In the genomic region with DNA sequence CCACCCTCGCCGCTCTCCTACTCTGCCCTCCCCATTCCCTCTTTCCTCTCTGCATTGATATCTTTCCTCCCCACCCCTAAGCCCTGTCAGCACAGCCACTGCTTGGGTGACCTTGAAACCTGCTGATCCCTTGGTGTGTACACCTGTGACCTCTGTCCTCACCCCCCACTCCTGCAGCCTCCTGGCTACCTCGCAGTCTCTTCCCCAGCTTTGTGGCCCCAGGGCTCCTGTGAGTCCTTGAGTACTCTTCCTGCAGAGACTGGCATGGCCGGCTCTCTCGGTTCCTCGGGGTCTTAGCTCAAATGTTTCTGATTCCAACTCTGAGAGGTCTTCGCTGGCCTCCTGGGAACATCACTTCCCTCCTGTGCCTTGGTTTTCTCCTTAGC, we compare ENCODE assay signal across 1 cellular context.
A peak's percentile ranks its signal among the peaks of the same experiment; 100 is the strongest.
TF ChIP-seq lines count a peak whose summit lies in the region.

No MANE protein-coding gene starts in this region.

TF ChIP-seq in HepG2, 621 proteins besides CTCF, POLR2A, EP300 and RAD21 (continued from another document):
- TF ChIP-seq, protein P1, sequence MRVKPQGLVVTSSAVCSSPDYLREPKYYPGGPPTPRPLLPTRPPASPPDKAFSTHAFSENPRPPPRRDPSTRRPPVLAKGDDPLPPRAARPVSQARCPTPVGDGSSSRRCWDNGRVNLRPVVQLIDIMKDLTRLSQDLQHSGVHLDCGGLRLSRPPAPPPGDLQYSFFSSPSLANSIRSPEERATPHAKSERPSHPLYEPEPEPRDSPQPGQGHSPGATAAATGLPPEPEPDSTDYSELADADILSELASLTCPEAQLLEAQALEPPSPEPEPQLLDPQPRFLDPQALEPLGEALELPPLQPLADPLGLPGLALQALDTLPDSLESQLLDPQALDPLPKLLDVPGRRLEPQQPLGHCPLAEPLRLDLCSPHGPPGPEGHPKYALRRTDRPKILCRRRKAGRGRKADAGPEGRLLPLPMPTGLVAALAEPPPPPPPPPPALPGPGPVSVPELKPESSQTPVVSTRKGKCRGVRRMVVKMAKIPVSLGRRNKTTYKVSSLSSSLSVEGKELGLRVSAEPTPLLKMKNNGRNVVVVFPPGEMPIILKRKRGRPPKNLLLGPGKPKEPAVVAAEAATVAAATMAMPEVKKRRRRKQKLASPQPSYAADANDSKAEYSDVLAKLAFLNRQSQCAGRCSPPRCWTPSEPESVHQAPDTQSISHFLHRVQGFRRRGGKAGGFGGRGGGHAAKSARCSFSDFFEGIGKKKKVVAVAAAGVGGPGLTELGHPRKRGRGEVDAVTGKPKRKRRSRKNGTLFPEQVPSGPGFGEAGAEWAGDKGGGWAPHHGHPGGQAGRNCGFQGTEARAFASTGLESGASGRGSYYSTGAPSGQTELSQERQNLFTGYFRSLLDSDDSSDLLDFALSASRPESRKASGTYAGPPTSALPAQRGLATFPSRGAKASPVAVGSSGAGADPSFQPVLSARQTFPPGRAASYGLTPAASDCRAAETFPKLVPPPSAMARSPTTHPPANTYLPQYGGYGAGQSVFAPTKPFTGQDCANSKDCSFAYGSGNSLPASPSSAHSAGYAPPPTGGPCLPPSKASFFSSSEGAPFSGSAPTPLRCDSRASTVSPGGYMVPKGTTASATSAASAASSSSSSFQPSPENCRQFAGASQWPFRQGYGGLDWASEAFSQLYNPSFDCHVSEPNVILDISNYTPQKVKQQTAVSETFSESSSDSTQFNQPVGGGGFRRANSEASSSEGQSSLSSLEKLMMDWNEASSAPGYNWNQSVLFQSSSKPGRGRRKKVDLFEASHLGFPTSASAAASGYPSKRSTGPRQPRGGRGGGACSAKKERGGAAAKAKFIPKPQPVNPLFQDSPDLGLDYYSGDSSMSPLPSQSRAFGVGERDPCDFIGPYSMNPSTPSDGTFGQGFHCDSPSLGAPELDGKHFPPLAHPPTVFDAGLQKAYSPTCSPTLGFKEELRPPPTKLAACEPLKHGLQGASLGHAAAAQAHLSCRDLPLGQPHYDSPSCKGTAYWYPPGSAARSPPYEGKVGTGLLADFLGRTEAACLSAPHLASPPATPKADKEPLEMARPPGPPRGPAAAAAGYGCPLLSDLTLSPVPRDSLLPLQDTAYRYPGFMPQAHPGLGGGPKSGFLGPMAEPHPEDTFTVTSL (CRISPR knock-in tag; IDR thresholded peaks at IDR 0.05; ENCODE audit: borderline replicate concordance) = peak; percentile 62; the same call in 1 of the 2 replicates
- TF ChIP-seq, protein P2, sequence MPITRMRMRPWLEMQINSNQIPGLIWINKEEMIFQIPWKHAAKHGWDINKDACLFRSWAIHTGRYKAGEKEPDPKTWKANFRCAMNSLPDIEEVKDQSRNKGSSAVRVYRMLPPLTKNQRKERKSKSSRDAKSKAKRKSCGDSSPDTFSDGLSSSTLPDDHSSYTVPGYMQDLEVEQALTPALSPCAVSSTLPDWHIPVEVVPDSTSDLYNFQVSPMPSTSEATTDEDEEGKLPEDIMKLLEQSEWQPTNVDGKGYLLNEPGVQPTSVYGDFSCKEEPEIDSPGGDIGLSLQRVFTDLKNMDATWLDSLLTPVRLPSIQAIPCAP (CRISPR knock-in tag; IDR thresholded peaks at IDR 0.05; ENCODE audit: low read depth) = no peak
- TF ChIP-seq ZMYM4 (CRISPR knock-in tag; IDR thresholded peaks at IDR 0.05) (peak; percentile 56; the same call in 1 of the 2 replicates), NONO (IDR thresholded peaks at IDR 0.05) (no peak), NONO (CRISPR knock-in tag; conservative IDR thresholded peaks at IDR 0.05) (peak; percentile 86), ZBTB7B (CRISPR knock-in tag; IDR thresholded peaks at IDR 0.05) (peak; percentile 88), ZNF292 (CRISPR knock-in tag; IDR thresholded peaks at IDR 0.05; ENCODE audit: borderline replicate concordance, low read depth) (peak; percentile 80; the same call in 1 of the 2 replicates), ZNF781 (CRISPR knock-in tag; IDR thresholded peaks at IDR 0.05; ENCODE audit: borderline replicate concordance, not compliant biosample characterization) (peak; percentile 61), EEA1 (CRISPR knock-in tag; IDR thresholded peaks at IDR 0.05; ENCODE audit: borderline replicate concordance) (no peak), YEATS2 (CRISPR knock-in tag; IDR thresholded peaks at IDR 0.05; ENCODE audit: borderline replicate concordance) (peak; percentile 49; the same call in 1 of the 2 replicates), HNF4A (CRISPR knock-in tag; IDR thresholded peaks at IDR 0.05) (peak; percentile 86), HMG20B (CRISPR knock-in tag; conservative IDR thresholded peaks at IDR 0.05) (0 out of 2 replicates have a peak, but pooled peaks have one; percentile 46), NR2F6 (IDR thresholded peaks at IDR 0.05) (peak; percentile 93), NR2F6 (CRISPR knock-in tag; IDR thresholded peaks at IDR 0.05) (peak; percentile 96), ZNF382 (CRISPR knock-in tag; IDR thresholded peaks at IDR 0.05; ENCODE audit: borderline replicate concordance) (no peak), RXRB (CRISPR knock-in tag; IDR thresholded peaks at IDR 0.05; ENCODE audit: borderline replicate concordance) (peak; percentile 72; the same call in 1 of the 2 replicates), ZSCAN25 (CRISPR knock-in tag; IDR thresholded peaks at IDR 0.05) (peak; percentile 92), KDM6A (CRISPR knock-in tag; IDR thresholded peaks at IDR 0.05; ENCODE audit: low read depth) (0 out of 2 replicates have a peak, but pooled peaks have one; percentile 17), ZBTB7A (CRISPR knock-in tag; IDR thresholded peaks at IDR 0.05) (no peak), ZNF713 (CRISPR knock-in tag; IDR thresholded peaks at IDR 0.05) (no peak), ZNF205 (CRISPR knock-in tag; IDR thresholded peaks at IDR 0.05) (0 out of 2 replicates have a peak, but pooled peaks have one; percentile 8), NR2F2 (IDR thresholded peaks at IDR 0.05; ENCODE audit: borderline replicate concordance, low read depth) (peak; percentile 81; the same call in 1 of the 2 replicates), KAT2B (IDR thresholded peaks at IDR 0.05; ENCODE audit: borderline replicate concordance, low read depth, low read length) (no peak), ZBTB38 (CRISPR knock-in tag; IDR thresholded peaks at IDR 0.05) (no peak), KAT8 (CRISPR knock-in tag; IDR thresholded peaks at IDR 0.05) (0 out of 2 replicates have a peak, but pooled peaks have one; percentile 19), GZF1 (CRISPR knock-in tag; IDR thresholded peaks at IDR 0.05) (no peak), ATRX (CRISPR knock-in tag; IDR thresholded peaks at IDR 0.05; ENCODE audit: borderline replicate concordance) (no peak), PLRG1 (conservative IDR thresholded peaks at IDR 0.05) (no peak), ESRRA (CRISPR knock-in tag; IDR thresholded peaks at IDR 0.05; ENCODE audit: low read depth) (peak; percentile 98), FOXK2 (IDR thresholded peaks at IDR 0.05) (peak; percentile 47; the same call in 1 of the 2 replicates), POGZ (CRISPR knock-in tag; IDR thresholded peaks at IDR 0.05) (0 out of 2 replicates have a peak, but pooled peaks have one; percentile 31), MXD4 (CRISPR knock-in tag; IDR thresholded peaks at IDR 0.05) (peak; percentile 46; the same call in 1 of the 2 replicates), ZNF331 (CRISPR knock-in tag; IDR thresholded peaks at IDR 0.05) (peak; percentile 46; the same call in 1 of the 2 replicates)
- TF ChIP-seq, protein P3, sequence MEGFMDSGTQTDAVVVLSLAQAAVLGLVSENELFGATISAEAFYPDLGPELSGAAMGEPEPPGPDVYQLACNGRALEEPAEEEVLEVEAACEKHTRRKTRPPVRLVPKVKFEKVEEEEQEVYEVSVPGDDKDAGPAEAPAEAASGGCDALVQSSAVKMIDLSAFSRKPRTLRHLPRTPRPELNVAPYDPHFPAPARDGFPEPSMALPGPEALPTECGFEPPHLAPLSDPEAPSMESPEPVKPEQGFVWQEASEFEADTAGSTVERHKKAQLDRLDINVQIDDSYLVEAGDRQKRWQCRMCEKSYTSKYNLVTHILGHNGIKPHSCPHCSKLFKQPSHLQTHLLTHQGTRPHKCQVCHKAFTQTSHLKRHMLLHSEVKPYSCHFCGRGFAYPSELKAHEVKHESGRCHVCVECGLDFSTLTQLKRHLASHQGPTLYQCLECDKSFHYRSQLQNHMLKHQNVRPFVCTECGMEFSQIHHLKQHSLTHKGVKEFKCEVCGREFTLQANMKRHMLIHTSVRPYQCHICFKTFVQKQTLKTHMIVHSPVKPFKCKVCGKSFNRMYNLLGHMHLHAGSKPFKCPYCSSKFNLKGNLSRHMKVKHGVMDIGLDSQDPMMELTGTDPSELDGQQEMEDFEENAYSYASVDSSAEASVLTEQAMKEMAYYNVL (CRISPR knock-in tag; IDR thresholded peaks at IDR 0.05; ENCODE audit: borderline replicate concordance) = peak; percentile 76
- TF ChIP-seq, protein P4, sequence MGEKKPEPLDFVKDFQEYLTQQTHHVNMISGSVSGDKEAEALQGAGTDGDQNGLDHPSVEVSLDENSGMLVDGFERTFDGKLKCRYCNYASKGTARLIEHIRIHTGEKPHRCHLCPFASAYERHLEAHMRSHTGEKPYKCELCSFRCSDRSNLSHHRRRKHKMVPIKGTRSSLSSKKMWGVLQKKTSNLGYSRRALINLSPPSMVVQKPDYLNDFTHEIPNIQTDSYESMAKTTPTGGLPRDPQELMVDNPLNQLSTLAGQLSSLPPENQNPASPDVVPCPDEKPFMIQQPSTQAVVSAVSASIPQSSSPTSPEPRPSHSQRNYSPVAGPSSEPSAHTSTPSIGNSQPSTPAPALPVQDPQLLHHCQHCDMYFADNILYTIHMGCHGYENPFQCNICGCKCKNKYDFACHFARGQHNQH (CRISPR knock-in tag; IDR thresholded peaks at IDR 0.05) = no peak
- TF ChIP-seq, protein P5, sequence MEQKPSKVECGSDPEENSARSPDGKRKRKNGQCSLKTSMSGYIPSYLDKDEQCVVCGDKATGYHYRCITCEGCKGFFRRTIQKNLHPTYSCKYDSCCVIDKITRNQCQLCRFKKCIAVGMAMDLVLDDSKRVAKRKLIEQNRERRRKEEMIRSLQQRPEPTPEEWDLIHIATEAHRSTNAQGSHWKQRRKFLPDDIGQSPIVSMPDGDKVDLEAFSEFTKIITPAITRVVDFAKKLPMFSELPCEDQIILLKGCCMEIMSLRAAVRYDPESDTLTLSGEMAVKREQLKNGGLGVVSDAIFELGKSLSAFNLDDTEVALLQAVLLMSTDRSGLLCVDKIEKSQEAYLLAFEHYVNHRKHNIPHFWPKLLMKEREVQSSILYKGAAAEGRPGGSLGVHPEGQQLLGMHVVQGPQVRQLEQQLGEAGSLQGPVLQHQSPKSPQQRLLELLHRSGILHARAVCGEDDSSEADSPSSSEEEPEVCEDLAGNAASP (CRISPR knock-in tag; IDR thresholded peaks at IDR 0.05; ENCODE audit: borderline replicate concordance) = peak; percentile 71; the same call in 1 of the 2 replicates
- TF ChIP-seq, protein P6, sequence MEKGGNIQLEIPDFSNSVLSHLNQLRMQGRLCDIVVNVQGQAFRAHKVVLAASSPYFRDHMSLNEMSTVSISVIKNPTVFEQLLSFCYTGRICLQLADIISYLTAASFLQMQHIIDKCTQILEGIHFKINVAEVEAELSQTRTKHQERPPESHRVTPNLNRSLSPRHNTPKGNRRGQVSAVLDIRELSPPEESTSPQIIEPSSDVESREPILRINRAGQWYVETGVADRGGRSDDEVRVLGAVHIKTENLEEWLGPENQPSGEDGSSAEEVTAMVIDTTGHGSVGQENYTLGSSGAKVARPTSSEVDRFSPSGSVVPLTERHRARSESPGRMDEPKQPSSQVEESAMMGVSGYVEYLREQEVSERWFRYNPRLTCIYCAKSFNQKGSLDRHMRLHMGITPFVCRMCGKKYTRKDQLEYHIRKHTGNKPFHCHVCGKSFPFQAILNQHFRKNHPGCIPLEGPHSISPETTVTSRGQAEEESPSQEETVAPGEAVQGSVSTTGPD (CRISPR knock-in tag; IDR thresholded peaks at IDR 0.05) = no peak
- TF ChIP-seq, protein P7, sequence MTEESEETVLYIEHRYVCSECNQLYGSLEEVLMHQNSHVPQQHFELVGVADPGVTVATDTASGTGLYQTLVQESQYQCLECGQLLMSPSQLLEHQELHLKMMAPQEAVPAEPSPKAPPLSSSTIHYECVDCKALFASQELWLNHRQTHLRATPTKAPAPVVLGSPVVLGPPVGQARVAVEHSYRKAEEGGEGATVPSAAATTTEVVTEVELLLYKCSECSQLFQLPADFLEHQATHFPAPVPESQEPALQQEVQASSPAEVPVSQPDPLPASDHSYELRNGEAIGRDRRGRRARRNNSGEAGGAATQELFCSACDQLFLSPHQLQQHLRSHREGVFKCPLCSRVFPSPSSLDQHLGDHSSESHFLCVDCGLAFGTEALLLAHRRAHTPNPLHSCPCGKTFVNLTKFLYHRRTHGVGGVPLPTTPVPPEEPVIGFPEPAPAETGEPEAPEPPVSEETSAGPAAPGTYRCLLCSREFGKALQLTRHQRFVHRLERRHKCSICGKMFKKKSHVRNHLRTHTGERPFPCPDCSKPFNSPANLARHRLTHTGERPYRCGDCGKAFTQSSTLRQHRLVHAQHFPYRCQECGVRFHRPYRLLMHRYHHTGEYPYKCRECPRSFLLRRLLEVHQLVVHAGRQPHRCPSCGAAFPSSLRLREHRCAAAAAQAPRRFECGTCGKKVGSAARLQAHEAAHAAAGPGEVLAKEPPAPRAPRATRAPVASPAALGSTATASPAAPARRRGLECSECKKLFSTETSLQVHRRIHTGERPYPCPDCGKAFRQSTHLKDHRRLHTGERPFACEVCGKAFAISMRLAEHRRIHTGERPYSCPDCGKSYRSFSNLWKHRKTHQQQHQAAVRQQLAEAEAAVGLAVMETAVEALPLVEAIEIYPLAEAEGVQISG (CRISPR knock-in tag; IDR thresholded peaks at IDR 0.05) = peak; percentile 46; the same call in 1 of the 2 replicates
- TF ChIP-seq, protein P8, sequence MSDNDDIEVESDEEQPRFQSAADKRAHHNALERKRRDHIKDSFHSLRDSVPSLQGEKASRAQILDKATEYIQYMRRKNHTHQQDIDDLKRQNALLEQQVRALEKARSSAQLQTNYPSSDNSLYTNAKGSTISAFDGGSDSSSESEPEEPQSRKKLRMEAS (IDR thresholded peaks at IDR 0.05) = no peak
